ENCODE assay signal across 1 cellular context in genomic region chr2:162343824-162344616, GRCh38.
TF ChIP-seq lines count a peak whose summit lies in the region.

TSS of gene GCA (plus strand) at chr2:162344132. CDS start at chr2:162344249, 117 bp downstream.

TF ChIP-seq in HepG2, 621 proteins besides CTCF, POLR2A, EP300 and RAD21 (continued from another document and continues in another):
- TF ChIP-seq SMC3 (IDR thresholded peaks at IDR 0.05; ENCODE audit: low read length) (no peak), ZFP1 (CRISPR knock-in tag; IDR thresholded peaks at IDR 0.05) (peak; percentile 73; the same call in 1 of the 2 replicates), TAF15 (IDR thresholded peaks at IDR 0.05; ENCODE audit: low read depth, low read length, poor library complexity, severe bottlenecking) (no peak), SALL1 (CRISPR knock-in tag; IDR thresholded peaks at IDR 0.05) (peak; percentile 91), ZNF282 (IDR thresholded peaks at IDR 0.05; ENCODE audit: partially characterized antibody) (no peak), GABPB1 (CRISPR knock-in tag; IDR thresholded peaks at IDR 0.05) (peak; percentile 90), PRMT3 (CRISPR knock-in tag; IDR thresholded peaks at IDR 0.05; ENCODE audit: borderline replicate concordance, low read depth) (no peak), AKAP8 (CRISPR knock-in tag; IDR thresholded peaks at IDR 0.05) (no peak), SP140L (CRISPR knock-in tag; IDR thresholded peaks at IDR 0.05; ENCODE audit: borderline replicate concordance) (no peak; the same call in 1 of the 2 replicates), ZMYM3 (CRISPR knock-in tag; IDR thresholded peaks at IDR 0.05) (0 out of 2 replicates have a peak, but pooled peaks have one; percentile 39), ZNF160 (CRISPR knock-in tag; IDR thresholded peaks at IDR 0.05) (peak; percentile 46; the same call in 1 of the 2 replicates), ZNF552 (CRISPR knock-in tag; IDR thresholded peaks at IDR 0.05; ENCODE audit: borderline replicate concordance) (peak; percentile 93), SP5 (CRISPR knock-in tag; IDR thresholded peaks at IDR 0.05; ENCODE audit: borderline replicate concordance, low read depth) (peak; percentile 53; the same call in 1 of the 2 replicates), TAF1 (CRISPR knock-in tag; IDR thresholded peaks at IDR 0.05) (peak; percentile 86), PTBP1 (IDR thresholded peaks at IDR 0.05; ENCODE audit: low read depth, low read length, poor library complexity, severe bottlenecking) (peak; percentile 94), RBAK (CRISPR knock-in tag; IDR thresholded peaks at IDR 0.05) (peak; percentile 55; the same call in 1 of the 2 replicates), PAWR (CRISPR knock-in tag; IDR thresholded peaks at IDR 0.05; ENCODE audit: borderline replicate concordance) (no peak), TEAD3 (CRISPR knock-in tag; optimal IDR thresholded peaks at IDR 0.05; ENCODE audit: borderline replicate concordance) (peak; percentile 52), GABPA (IDR thresholded peaks at IDR 0.05; ENCODE audit: low read depth, low read length) (no peak), GABPA (CRISPR knock-in tag; IDR thresholded peaks at IDR 0.05; ENCODE audit: low read depth) (peak; percentile 54), ZNF326 (CRISPR knock-in tag; IDR thresholded peaks at IDR 0.05; ENCODE audit: borderline replicate concordance) (0 out of 2 replicates have a peak, but pooled peaks have one; percentile 59), ZNF343 (CRISPR knock-in tag; IDR thresholded peaks at IDR 0.05) (peak; percentile 68; the same call in 1 of the 2 replicates), ZNF616 (CRISPR knock-in tag; IDR thresholded peaks at IDR 0.05; ENCODE audit: low read depth) (peak; percentile 87), ELF3 (CRISPR knock-in tag; IDR thresholded peaks at IDR 0.05) (peak; percentile 28; the same call in 1 of the 2 replicates), ZSCAN5A (CRISPR knock-in tag; IDR thresholded peaks at IDR 0.05; ENCODE audit: borderline replicate concordance) (no peak; the same call in 1 of the 2 replicates), ZNF709 (CRISPR knock-in tag; IDR thresholded peaks at IDR 0.05) (peak; percentile 82; the same call in 1 of the 2 replicates), KDM5B (CRISPR knock-in tag; IDR thresholded peaks at IDR 0.05; ENCODE audit: borderline replicate concordance) (peak; percentile 91), NFKB2 (CRISPR knock-in tag; IDR thresholded peaks at IDR 0.05; ENCODE audit: borderline replicate concordance) (peak; percentile 98; the same call in 1 of the 2 replicates), GTF3A (CRISPR knock-in tag; conservative IDR thresholded peaks at IDR 0.05) (no peak), PRPF4 (IDR thresholded peaks at IDR 0.05; ENCODE audit: low read depth, low read length, poor library complexity, severe bottlenecking) (no peak), KDM5A (IDR thresholded peaks at IDR 0.05; ENCODE audit: borderline replicate concordance, low read length) (peak; percentile 53; the same call in 1 of the 2 replicates), ZNF768 (CRISPR knock-in tag; IDR thresholded peaks at IDR 0.05) (peak; percentile 74; the same call in 1 of the 2 replicates), ZNF124 (CRISPR knock-in tag; IDR thresholded peaks at IDR 0.05) (no peak), DRAP1 (CRISPR knock-in tag; IDR thresholded peaks at IDR 0.05) (peak; percentile 39; the same call in 1 of the 2 replicates), NAIF1 (CRISPR knock-in tag; IDR thresholded peaks at IDR 0.05; ENCODE audit: borderline replicate concordance) (peak; percentile 88; the same call in 1 of the 2 replicates), ZNF780A (CRISPR knock-in tag; IDR thresholded peaks at IDR 0.05) (peak; percentile 47; the same call in 1 of the 2 replicates), MXD4 (CRISPR knock-in tag; IDR thresholded peaks at IDR 0.05) (peak; percentile 82; the same call in 1 of the 2 replicates), ATF2 (CRISPR knock-in tag; IDR thresholded peaks at IDR 0.05) (no peak; the same call in none of the 2 replicates), POLR2AphosphoS5 (IDR thresholded peaks at IDR 0.05; ENCODE audit: low read depth, low read length) (peak; percentile 82), SMAD3 (CRISPR knock-in tag; IDR thresholded peaks at IDR 0.05) (no peak)
- TF ChIP-seq, protein P1, sequence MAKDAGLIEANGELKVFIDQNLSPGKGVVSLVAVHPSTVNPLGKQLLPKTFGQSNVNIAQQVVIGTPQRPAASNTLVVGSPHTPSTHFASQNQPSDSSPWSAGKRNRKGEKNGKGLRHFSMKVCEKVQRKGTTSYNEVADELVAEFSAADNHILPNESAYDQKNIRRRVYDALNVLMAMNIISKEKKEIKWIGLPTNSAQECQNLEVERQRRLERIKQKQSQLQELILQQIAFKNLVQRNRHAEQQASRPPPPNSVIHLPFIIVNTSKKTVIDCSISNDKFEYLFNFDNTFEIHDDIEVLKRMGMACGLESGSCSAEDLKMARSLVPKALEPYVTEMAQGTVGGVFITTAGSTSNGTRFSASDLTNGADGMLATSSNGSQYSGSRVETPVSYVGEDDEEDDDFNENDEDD (CRISPR knock-in tag; IDR thresholded peaks at IDR 0.05; ENCODE audit: borderline replicate concordance), result peak; percentile 52
- TF ChIP-seq, protein P2, sequence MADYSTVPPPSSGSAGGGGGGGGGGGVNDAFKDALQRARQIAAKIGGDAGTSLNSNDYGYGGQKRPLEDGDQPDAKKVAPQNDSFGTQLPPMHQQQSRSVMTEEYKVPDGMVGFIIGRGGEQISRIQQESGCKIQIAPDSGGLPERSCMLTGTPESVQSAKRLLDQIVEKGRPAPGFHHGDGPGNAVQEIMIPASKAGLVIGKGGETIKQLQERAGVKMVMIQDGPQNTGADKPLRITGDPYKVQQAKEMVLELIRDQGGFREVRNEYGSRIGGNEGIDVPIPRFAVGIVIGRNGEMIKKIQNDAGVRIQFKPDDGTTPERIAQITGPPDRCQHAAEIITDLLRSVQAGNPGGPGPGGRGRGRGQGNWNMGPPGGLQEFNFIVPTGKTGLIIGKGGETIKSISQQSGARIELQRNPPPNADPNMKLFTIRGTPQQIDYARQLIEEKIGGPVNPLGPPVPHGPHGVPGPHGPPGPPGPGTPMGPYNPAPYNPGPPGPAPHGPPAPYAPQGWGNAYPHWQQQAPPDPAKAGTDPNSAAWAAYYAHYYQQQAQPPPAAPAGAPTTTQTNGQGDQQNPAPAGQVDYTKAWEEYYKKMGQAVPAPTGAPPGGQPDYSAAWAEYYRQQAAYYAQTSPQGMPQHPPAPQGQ (CRISPR knock-in tag; IDR thresholded peaks at IDR 0.05; ENCODE audit: borderline replicate concordance), result no peak
- TF ChIP-seq, protein P3, sequence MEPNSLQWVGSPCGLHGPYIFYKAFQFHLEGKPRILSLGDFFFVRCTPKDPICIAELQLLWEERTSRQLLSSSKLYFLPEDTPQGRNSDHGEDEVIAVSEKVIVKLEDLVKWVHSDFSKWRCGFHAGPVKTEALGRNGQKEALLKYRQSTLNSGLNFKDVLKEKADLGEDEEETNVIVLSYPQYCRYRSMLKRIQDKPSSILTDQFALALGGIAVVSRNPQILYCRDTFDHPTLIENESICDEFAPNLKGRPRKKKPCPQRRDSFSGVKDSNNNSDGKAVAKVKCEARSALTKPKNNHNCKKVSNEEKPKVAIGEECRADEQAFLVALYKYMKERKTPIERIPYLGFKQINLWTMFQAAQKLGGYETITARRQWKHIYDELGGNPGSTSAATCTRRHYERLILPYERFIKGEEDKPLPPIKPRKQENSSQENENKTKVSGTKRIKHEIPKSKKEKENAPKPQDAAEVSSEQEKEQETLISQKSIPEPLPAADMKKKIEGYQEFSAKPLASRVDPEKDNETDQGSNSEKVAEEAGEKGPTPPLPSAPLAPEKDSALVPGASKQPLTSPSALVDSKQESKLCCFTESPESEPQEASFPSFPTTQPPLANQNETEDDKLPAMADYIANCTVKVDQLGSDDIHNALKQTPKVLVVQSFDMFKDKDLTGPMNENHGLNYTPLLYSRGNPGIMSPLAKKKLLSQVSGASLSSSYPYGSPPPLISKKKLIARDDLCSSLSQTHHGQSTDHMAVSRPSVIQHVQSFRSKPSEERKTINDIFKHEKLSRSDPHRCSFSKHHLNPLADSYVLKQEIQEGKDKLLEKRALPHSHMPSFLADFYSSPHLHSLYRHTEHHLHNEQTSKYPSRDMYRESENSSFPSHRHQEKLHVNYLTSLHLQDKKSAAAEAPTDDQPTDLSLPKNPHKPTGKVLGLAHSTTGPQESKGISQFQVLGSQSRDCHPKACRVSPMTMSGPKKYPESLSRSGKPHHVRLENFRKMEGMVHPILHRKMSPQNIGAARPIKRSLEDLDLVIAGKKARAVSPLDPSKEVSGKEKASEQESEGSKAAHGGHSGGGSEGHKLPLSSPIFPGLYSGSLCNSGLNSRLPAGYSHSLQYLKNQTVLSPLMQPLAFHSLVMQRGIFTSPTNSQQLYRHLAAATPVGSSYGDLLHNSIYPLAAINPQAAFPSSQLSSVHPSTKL (CRISPR knock-in tag; IDR thresholded peaks at IDR 0.05), result peak; percentile 46; the same call in 1 of the 2 replicates
- TF ChIP-seq, protein P4, sequence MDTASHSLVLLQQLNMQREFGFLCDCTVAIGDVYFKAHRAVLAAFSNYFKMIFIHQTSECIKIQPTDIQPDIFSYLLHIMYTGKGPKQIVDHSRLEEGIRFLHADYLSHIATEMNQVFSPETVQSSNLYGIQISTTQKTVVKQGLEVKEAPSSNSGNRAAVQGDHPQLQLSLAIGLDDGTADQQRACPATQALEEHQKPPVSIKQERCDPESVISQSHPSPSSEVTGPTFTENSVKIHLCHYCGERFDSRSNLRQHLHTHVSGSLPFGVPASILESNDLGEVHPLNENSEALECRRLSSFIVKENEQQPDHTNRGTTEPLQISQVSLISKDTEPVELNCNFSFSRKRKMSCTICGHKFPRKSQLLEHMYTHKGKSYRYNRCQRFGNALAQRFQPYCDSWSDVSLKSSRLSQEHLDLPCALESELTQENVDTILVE (CRISPR knock-in tag; IDR thresholded peaks at IDR 0.05), result peak; percentile 48; the same call in 1 of the 2 replicates
- TF ChIP-seq, protein P5, sequence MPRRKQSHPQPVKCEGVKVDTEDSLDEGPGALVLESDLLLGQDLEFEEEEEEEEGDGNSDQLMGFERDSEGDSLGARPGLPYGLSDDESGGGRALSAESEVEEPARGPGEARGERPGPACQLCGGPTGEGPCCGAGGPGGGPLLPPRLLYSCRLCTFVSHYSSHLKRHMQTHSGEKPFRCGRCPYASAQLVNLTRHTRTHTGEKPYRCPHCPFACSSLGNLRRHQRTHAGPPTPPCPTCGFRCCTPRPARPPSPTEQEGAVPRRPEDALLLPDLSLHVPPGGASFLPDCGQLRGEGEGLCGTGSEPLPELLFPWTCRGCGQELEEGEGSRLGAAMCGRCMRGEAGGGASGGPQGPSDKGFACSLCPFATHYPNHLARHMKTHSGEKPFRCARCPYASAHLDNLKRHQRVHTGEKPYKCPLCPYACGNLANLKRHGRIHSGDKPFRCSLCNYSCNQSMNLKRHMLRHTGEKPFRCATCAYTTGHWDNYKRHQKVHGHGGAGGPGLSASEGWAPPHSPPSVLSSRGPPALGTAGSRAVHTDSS (CRISPR knock-in tag; conservative IDR thresholded peaks at IDR 0.05), result no peak
